8 cellular contexts compared by ENCODE assay signal in genomic region chr18:45839415-45840395, GRCh38.
A peak's percentile ranks its signal among the peaks of the same experiment; 100 is the strongest.
DNase-seq lines count a peak whose midpoint lies in the region; ATAC-seq and TF ChIP-seq lines count a peak whose summit lies in the region.

No MANE protein-coding gene starts in this region.

- peak overlapping the region in 1 of 3 experiments; percentile 22 for H3K4me3 Mint-ChIP-seq in nephron

- H3K36me3 ChIP-seq in RWPE2 (ENCODE audit: low read depth) = no peaks in the 10 kb centered on the region

- no peaks in the 10 kb centered on the region for H3K27me3 ChIP-seq in RWPE2 (ENCODE audit: insufficient read depth, poor library complexity, severe bottlenecking)

- H3K4me1 Mint-ChIP-seq in nephron = no peaks in the 10 kb centered on the region

- H3K36me3 Mint-ChIP-seq in nephron (ENCODE audit: low read depth) = no peaks in the 10 kb centered on the region

- peaks cover 53% of the 10 kb centered on the region for H3K27me3 Mint-ChIP-seq in nephron (ENCODE audit: low read depth)

- ATAC-seq in HG03460 (IDR thresholded peaks at IDR 0.05; ENCODE audit: unreplicated experiment) = peak; percentile 46
- peak; percentile 80 for ATAC-seq in RWPE2 (ENCODE audit: low read depth)
- no peak for ATAC-seq in HG02642 (IDR thresholded peaks at IDR 0.05; ENCODE audit: poor library complexity, unreplicated experiment)
- no peak for ATAC-seq in HG03439 (IDR thresholded peaks at IDR 0.05; ENCODE audit: unreplicated experiment)

- H3K9me3 ChIP-seq in RWPE2 (ENCODE audit: severe bottlenecking) = no peaks in the 10 kb centered on the region

- peaks cover 2% of the 10 kb centered on the region for H3K9me3 Mint-ChIP-seq in nephron

- DNase-seq in NCI-H345 (lab: John Stamatoyannopoulos, UW) (peak; percentile 70), NCI-H345 treated with DMSO at 0.1 percent for 48 hours (lab: John Stamatoyannopoulos, UW; ENCODE audit: unreplicated experiment) (no peak), RWPE2 (ENCODE audit: low spot score) (no peak), epithelial cell of prostate (ENCODE audit: low read depth, low spot score) (peak; percentile 24)

- peaks cover 3% of the 10 kb centered on the region for H3K4me1 ChIP-seq in RWPE2 (ENCODE audit: insufficient read depth, poor library complexity, severe bottlenecking)

- no peak overlapping the region for H3K4me3 ChIP-seq in RWPE2 (ENCODE audit: severe bottlenecking)

- H3K27ac Mint-ChIP-seq in nephron = no peak overlapping the region

- H3K27ac ChIP-seq in RWPE2 (ENCODE audit: poor library complexity, severe bottlenecking) (no peak overlapping the region), epithelial cell of prostate (no peak overlapping the region)

- peak; percentile 73 for TF ChIP-seq CTCF in RWPE2 (IDR thresholded peaks at IDR 0.05; ENCODE audit: poor library complexity, severe bottlenecking)
- peak; percentile 36 to 46 (median 37) for TF ChIP-seq CTCF in nephron (IDR thresholded peaks at IDR 0.05; ENCODE audit: unreplicated experiment in 3 of 3)

Comparison
In these comparisons a context has a peak if more than half of its experiments do, and no peak if none do; other contexts are left out.
1. DNase-seq: peak in NCI-H345 (single experiment) and epithelial cell of prostate (single experiment); none in NCI-H345 treated with DMSO at 0.1 percent for 48 hours (single experiment) and RWPE2 (single experiment).
2. ATAC-seq: peak in HG03460 (single experiment) and RWPE2 (single experiment); none in HG02642 (single experiment) and HG03439 (single experiment).